Comparison of ENCODE assay signal across 6 cellular contexts in the genomic region with DNA sequence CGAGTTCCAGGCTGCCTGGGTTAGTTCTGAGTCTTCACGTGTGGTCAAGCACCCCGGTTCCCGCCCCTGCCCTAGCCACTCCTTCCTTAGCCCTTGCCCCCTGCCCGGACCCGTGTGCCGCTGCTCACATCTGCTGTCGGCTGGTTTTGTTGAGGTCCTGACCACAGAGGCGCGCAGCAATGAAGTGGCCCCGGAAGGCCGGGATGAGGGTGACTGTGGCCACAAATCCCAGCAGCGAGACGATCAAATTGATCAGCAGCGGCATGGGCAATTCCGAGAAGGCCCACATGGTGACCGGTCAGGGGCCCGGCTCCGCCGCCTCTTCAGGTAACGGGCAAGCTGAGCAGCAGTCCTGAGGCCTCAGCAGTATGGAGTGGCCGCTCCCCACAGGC. TPM values are rescaled to one million over a fixed set of nuclear protein-coding genes. Genes with fewer than 3 reads are reported as not detected.
DNase-seq lines count a peak whose midpoint lies in the region; ATAC-seq and TF ChIP-seq lines count a peak whose summit lies in the region.

No MANE protein-coding gene starts in this region.

- H3K4me3 ChIP-seq in HUES48 (ENCODE audit: low read depth, low read length) (peak overlapping the region; percentile 86), psoas muscle (peak overlapping the region; percentile 97)

- H3K27ac Mint-ChIP-seq in dendritic cell treated with granulocyte-macrophage colony-stimulating factor and Interleukin-4, amounts not matched to agents 40 ng/mL and 50 ng/mL, for 4 days, result peak overlapping the region; percentile 90

- TF ChIP-seq CTCF in psoas muscle (IDR thresholded peaks at IDR 0.05), result peak; percentile 8

- DNase-seq in psoas muscle (no peak), midbrain (lab: John Stamatoyannopoulos, UW) (no peak), NCI-H1694 (lab: John Stamatoyannopoulos, UW) (no peak)

- H3K27me3 ChIP-seq in HUES48 (ENCODE audit: control insufficient read depth, insufficient read depth, low read length) (no peaks in the 10 kb centered on the region), psoas muscle (ENCODE audit: insufficient read depth in 3 of 3, low read length in 2 of 3) (no peaks in the 10 kb centered on the region)

- H3K36me3 ChIP-seq in HUES48 (ENCODE audit: control insufficient read depth, insufficient read depth, low read length) (peaks cover 32% of the 10 kb centered on the region), psoas muscle (ENCODE audit: insufficient read depth in 1 of 2, low read depth in 1 of 2) (peaks cover 4 to 32% of the 10 kb centered on the region in 2 donors)

- peak; percentile 23 for ATAC-seq in GM19455 (IDR thresholded peaks at IDR 0.05; ENCODE audit: unreplicated experiment)
- peak; percentile 36 to 58 (median 40) for ATAC-seq in psoas muscle

- H3K9me3 Mint-ChIP-seq in dendritic cell treated with granulocyte-macrophage colony-stimulating factor and Interleukin-4, amounts not matched to agents 40 ng/mL and 50 ng/mL, for 4 days, result no peaks in the 10 kb centered on the region

- peak overlapping the region; percentile 91 for H3K9ac ChIP-seq in HUES48 (ENCODE audit: low read depth, low read length)

- H3K4me3 Mint-ChIP-seq in dendritic cell treated with granulocyte-macrophage colony-stimulating factor and Interleukin-4, amounts not matched to agents 40 ng/mL and 50 ng/mL, for 4 days, result peak overlapping the region; percentile 94

- H3K4me1 ChIP-seq in HUES48 (ENCODE audit: control insufficient read depth, insufficient read depth, low read length), result peaks cover 17% of the 10 kb centered on the region
- peaks cover 26% of the 10 kb centered on the region for H3K4me1 ChIP-seq in psoas muscle

- WGBS in psoas muscle, 3 donors, result 0 to 2% (median 0%) methylated on average over 22 of the region's 22 CpGs

- peaks cover 44% of the 10 kb centered on the region for H3K36me3 Mint-ChIP-seq in dendritic cell treated with granulocyte-macrophage colony-stimulating factor and Interleukin-4, amounts not matched to agents 40 ng/mL and 50 ng/mL, for 4 days (ENCODE audit: low read depth)

- intact Hi-C loops in dendritic cell treated with granulocyte-macrophage colony-stimulating factor and Interleukin-4, amounts not matched to agents 40 ng/mL and 50 ng/mL, for 4 days (cut with micrococcal nuclease), result no loop called here
- intact Hi-C loops in psoas muscle (cut with DNase I), result loop anchor here in 1 of 2 donors (5.0 kb wide), 1 partner anchor 96 kb away; no protein-coding TSS in a partner anchor

- peak overlapping the region; percentile 90 for H3K27ac ChIP-seq in HUES48 (ENCODE audit: low read depth, low read length)
- H3K27ac ChIP-seq in psoas muscle, result peak overlapping the region; percentile 90

- no peaks in the 10 kb centered on the region for H3K27me3 Mint-ChIP-seq in dendritic cell treated with granulocyte-macrophage colony-stimulating factor and Interleukin-4, amounts not matched to agents 40 ng/mL and 50 ng/mL, for 4 days

- H3K4me1 Mint-ChIP-seq in dendritic cell treated with granulocyte-macrophage colony-stimulating factor and Interleukin-4, amounts not matched to agents 40 ng/mL and 50 ng/mL, for 4 days (ENCODE audit: low read depth), result peaks cover 63% of the 10 kb centered on the region

- H3K9me3 ChIP-seq in HUES48 (ENCODE audit: control insufficient read depth, insufficient read depth, low read length) (no peaks in the 10 kb centered on the region), psoas muscle (no peaks in the 10 kb centered on the region)

RNA-seq across cellular contexts. Expression of a gene that starts 0.3 kb away (rescaled TPM):
- 10 to 100 TPM in 3 of 4 donors, 1 to 10 TPM in 1; 9.4 to 12.9 (median 12.3) TPM for total RNA-seq in psoas muscle
- 10 to 100 TPM; 12.1 to 38.7 (median 27.3) TPM for polyA plus RNA-seq in psoas muscle

RNA-seq across cellular contexts. Expression of a gene that starts 5.8 kb away (rescaled TPM):
- 10 to 100 TPM; 10.9 to 16.8 (median 15.0) TPM for total RNA-seq in psoas muscle
- 10 to 100 TPM; 14.5 to 28.7 (median 15.2) TPM for polyA plus RNA-seq in psoas muscle

RNA-seq across cellular contexts. Expression of a gene that starts 16.7 kb away (rescaled TPM):
- total RNA-seq in psoas muscle, result 10 to 100 TPM; 18.1 to 33.3 (median 25.8) TPM
- polyA plus RNA-seq in psoas muscle, result 10 to 100 TPM; 38.3 to 45.3 (median 40.4) TPM

RNA-seq across cellular contexts. Expression of a gene that starts 20.0 kb away (rescaled TPM):
- total RNA-seq in psoas muscle, result 10 to 100 TPM; 10.1 to 16.2 (median 14.3) TPM
- 10 to 100 TPM in 2 of 3 donors, 1 to 10 TPM in 1; 8.3 to 20.6 (median 10.9) TPM for polyA plus RNA-seq in psoas muscle

RNA-seq across cellular contexts. Expression of a gene that starts 33.7 kb away (rescaled TPM):
- total RNA-seq in psoas muscle, result 10 to 100 TPM; 16.2 to 25.4 (median 19.6) TPM
- polyA plus RNA-seq in psoas muscle, result 10 to 100 TPM; 16.4 to 23.2 (median 21.8) TPM
